16 cellular contexts compared by ENCODE assay signal in genomic region chr12:67052981-67053380, GRCh38.
"Had no signal": no experiment of that assay in that cellular context is flagged by ENCODE, and none has a peak within 500 bp of the region (broad histone marks: within the 10 kb centered on the region; RNA-seq: fewer than 3 reads in every experiment).

No MANE protein-coding gene starts in this region.

- H3K4me1 ChIP-seq: heart left ventricle, left lung, parathyroid adenoma, tibial artery had no signal

- H3K27ac ChIP-seq: epithelial cell of prostate, heart left ventricle, left lung, parathyroid adenoma, tibial artery had no signal

- ATAC-seq: heart left ventricle; left lung; naive thymus-derived CD8-positive, alpha-beta T cell; stimulated activated memory B cell treated with anti-CD40 and anti-IgM and Interleukin-4, amounts not matched to agents 10 μg/mL and 1 μg/mL and 100 μg/mL, for 72 hours had no signal

- H3K9ac ChIP-seq: parathyroid adenoma had no signal

- FAIRE-seq: urothelium cell line had no signal

- H3K27me3 ChIP-seq: left lung, tibial artery had no signal

- H3K36me3 ChIP-seq: heart left ventricle, left lung, tibial artery had no signal

- DNase-seq: activated CD4-positive, alpha-beta T cell treated with anti-CD3 and anti-CD28 coated beads, Interleukin-2, amount 10 ng/mL, durations not matched to agents 7 days and 5 days; activated CD8-positive, alpha-beta memory T cell treated with anti-CD3 and anti-CD28 coated beads for 24 hours; activated naive CD4-positive, alpha-beta T cell; activated naive CD8-positive, alpha-beta T cell treated with anti-CD3 and anti-CD28 coated beads, Interleukin-2, amount 10 ng/mL, durations not matched to agents 7 days and 5 days; aorta; foreskin melanocyte; heart left ventricle; left lung; mammary epithelial cell; naive thymus-derived CD8-positive, alpha-beta T cell; stimulated activated CD4-positive, alpha-beta T cell treated with anti-CD3 and anti-CD28 coated beads, Interleukin-2, amount 100 ng/mL, for 48 hours; tibial artery had no signal

- H3K9me3 ChIP-seq: heart left ventricle, left lung, tibial artery had no signal

- H2AFZ ChIP-seq: parathyroid adenoma had no signal

- H3K4me3 ChIP-seq: heart left ventricle, left lung, tibial artery had no signal
